12 cellular contexts compared by ENCODE assay signal in genomic region chr15:74497584-74497983, GRCh38. TPM values are rescaled to one million over a fixed set of nuclear protein-coding genes. Genes with fewer than 3 reads are reported as not detected.
A peak's percentile ranks its signal among the peaks of the same experiment; 100 is the strongest.
DNase-seq lines count a peak whose midpoint lies in the region; ATAC-seq and TF ChIP-seq lines count a peak whose summit lies in the region.
"Had no signal": no experiment of that assay in that cellular context is flagged by ENCODE, and none has a peak within 500 bp of the region (broad histone marks: within the 10 kb centered on the region; RNA-seq: fewer than 3 reads in every experiment).

No MANE protein-coding gene starts in this region.

- H3K36me3 ChIP-seq in PC-9 (ENCODE audit: low read depth): no peaks in the 10 kb centered on the region
- H3K36me3 ChIP-seq in heart right ventricle: no peaks in the 10 kb centered on the region

- H3K27ac ChIP-seq in PC-9: peak overlapping the region; percentile 50; the same call in 1 of the 2 replicates
- H3K27ac ChIP-seq in heart right ventricle: no peak overlapping the region

- no peak overlapping the region for H3K4me3 ChIP-seq in GM12865 (ENCODE audit: low read depth, low read length)
- no peak overlapping the region for H3K4me3 ChIP-seq in PC-9
- no peak overlapping the region for H3K4me3 ChIP-seq in heart right ventricle

- peaks cover 5% of the 10 kb centered on the region for H3K4me1 Mint-ChIP-seq in nephron progenitor cell
- H3K4me1 Mint-ChIP-seq: central memory CD8-positive, alpha-beta T cell had no signal

- CTCF ChIA-PET in PC-9 (lab: Charles Lee): interaction anchor here (0.6 to 1.3 kb wide), 2 partner anchors 13 to 20 kb away, joined by 3 read pairs; no protein-coding TSS in a partner anchor

- H3K4me3 Mint-ChIP-seq in nephron progenitor cell: no peak overlapping the region
- H3K4me3 Mint-ChIP-seq: activated T-helper 1 cell treated with anti-CD3 and anti-CD28 coated beads, Interleukin-12 subunit alpha, Interleukin-12 subunit beta, Interleukin-2, Interleukin-4 antibody, amounts not matched to agents 30 ng/mL and 10 ng/mL and 1 ng/mL, durations not matched to agents 14 hours and 24 hours and 36 hours; central memory CD8-positive, alpha-beta T cell; memory B cell had no signal

- peak; percentile 63 for DNase-seq in GM12865 (ENCODE audit: low read depth)
- DNase-seq in NCI-H2029 (lab: John Stamatoyannopoulos, UW): peak; percentile 65
- DNase-seq in PC-9: peak; percentile 63 to 89
- DNase-seq in nephron progenitor cell: no peak
- no peak for DNase-seq in ACHN
- DNase-seq in dedifferentiated amniotic fluid mesenchymal stem cell (ENCODE audit: extremely low spot score): no peak
- no peak for DNase-seq in heart right ventricle
- DNase-seq: Calu3 had no signal

- peaks cover 14% of the 10 kb centered on the region; the same call in 1 of the 2 replicates for H3F3A ChIP-seq in PC-9 (ENCODE audit: insufficient read depth, low read depth)

- peaks cover 13% of the 10 kb centered on the region for H3K4me1 ChIP-seq in PC-9 (replicated peaks; ENCODE audit: insufficient read depth)
- no peaks in the 10 kb centered on the region for H3K4me1 ChIP-seq in heart right ventricle

- H3K27ac Mint-ChIP-seq in nephron progenitor cell: peak overlapping the region; percentile 33
- H3K27ac Mint-ChIP-seq: activated T-helper 1 cell treated with anti-CD3 and anti-CD28 coated beads, Interleukin-12 subunit alpha, Interleukin-12 subunit beta, Interleukin-2, Interleukin-4 antibody, amounts not matched to agents 30 ng/mL and 10 ng/mL and 1 ng/mL, durations not matched to agents 14 hours and 24 hours and 36 hours; memory B cell had no signal

- peaks cover 30% of the 10 kb centered on the region for H3K36me3 Mint-ChIP-seq in nephron progenitor cell (ENCODE audit: low read depth)

- H3K4me2 ChIP-seq in PC-9: peak overlapping the region; percentile 60

- no peaks in the 10 kb centered on the region for H3K9me2 ChIP-seq in PC-9 (ENCODE audit: insufficient read depth)

- WGBS in heart right ventricle, 2 donors: 59 to 65% methylated on average over 2 of the region's 2 CpGs

- no peak overlapping the region for H2AFZ ChIP-seq in PC-9

- H3K27me3 ChIP-seq in PC-9 (ENCODE audit: insufficient read depth, low read depth) (no peaks in the 10 kb centered on the region), heart right ventricle (no peaks in the 10 kb centered on the region)

- ATAC-seq in HG02623 (IDR thresholded peaks at IDR 0.05; ENCODE audit: unreplicated experiment): no peak
- no peak for ATAC-seq in heart right ventricle

- H3K79me2 ChIP-seq in PC-9 (ENCODE audit: low read depth): no peaks in the 10 kb centered on the region

- BruUV-seq in PC-9 (replicated peaks; lab: Mats Ljungman, UMichigan): no TSS peak

- in situ Hi-C loops in ACHN (cut with HindIII; ENCODE audit: low pct_ligation_motif_present, low pct_unique_long_range_greater_than_20kb, low sequenced_read_pairs): no loop called here

- H3K9me3 Mint-ChIP-seq in nephron progenitor cell: no peaks in the 10 kb centered on the region
- H3K9me3 Mint-ChIP-seq: activated T-helper 1 cell treated with anti-CD3 and anti-CD28 coated beads, Interleukin-12 subunit alpha, Interleukin-12 subunit beta, Interleukin-2, Interleukin-4 antibody, amounts not matched to agents 30 ng/mL and 10 ng/mL and 1 ng/mL, durations not matched to agents 14 hours and 24 hours and 36 hours; central memory CD8-positive, alpha-beta T cell; memory B cell had no signal

- intact Hi-C loops in PC-9 (cut with micrococcal nuclease; ENCODE audit: unreplicated experiment) (loop anchor here (1.0 to 2.0 kb wide), 2 partner anchors 33 to 49 kb away; no protein-coding TSS in a partner anchor), heart right ventricle (cut with DNase I) (loop anchor here in 1 of 10 donors (10.0 kb wide), 1 partner anchor 53 kb away; no protein-coding TSS in a partner anchor)

- TF ChIP-seq CTCF in GM12865 (IDR thresholded peaks at IDR 0.05; ENCODE audit: insufficient read depth, low read depth, low read length, missing control alignments) (no peak), PC-9 (conservative IDR thresholded peaks at IDR 0.05) (no peak), nephron progenitor cell (IDR thresholded peaks at IDR 0.05) (no peak), heart right ventricle (IDR thresholded peaks at IDR 0.05) (no peak)

- POLR2A ChIA-PET in PC-9 (lab: Charles Lee; ENCODE audit: unreplicated experiment): interaction anchor here (0.6 kb wide), 2 partner anchors 32 to 33 kb away, joined by 3 to 24 read pairs; no protein-coding TSS in a partner anchor

- no peaks in the 10 kb centered on the region for H4K20me1 ChIP-seq in PC-9 (ENCODE audit: insufficient read depth)

- no peaks in the 10 kb centered on the region for H3K27me3 Mint-ChIP-seq in nephron progenitor cell (ENCODE audit: low read depth, poor library complexity)
- H3K27me3 Mint-ChIP-seq: central memory CD8-positive, alpha-beta T cell; memory B cell had no signal

- H3K9me3 ChIP-seq in PC-9 (ENCODE audit: insufficient read depth, low read depth): no peaks in the 10 kb centered on the region
- H3K9me3 ChIP-seq in heart right ventricle: no peaks in the 10 kb centered on the region

RNA-seq across cellular contexts. Expression of gene UBL7, which starts 36.6 kb away (rescaled TPM):
- 73.9 and 89.6 TPM in 2 replicates for total RNA-seq in PC-9 (2021)
- 10 to 100 TPM; 49.1 to 56.6 (median 52.7) TPM for total RNA-seq in heart right ventricle
- polyA plus RNA-seq in heart right ventricle: 10 to 100 TPM; 47.0 to 51.7 TPM

RNA-seq across cellular contexts. Expression of gene ARID3B, which starts 43.4 kb away (rescaled TPM):
- 9.6 and 10.8 TPM in 2 replicates for total RNA-seq in PC-9 (2021)
- total RNA-seq in heart right ventricle: 1 to 10 TPM; 1.2 to 3.7 (median 2.4) TPM
- 1 to 10 TPM; 1.4 to 3.0 TPM for polyA plus RNA-seq in heart right ventricle

Comparison
In these comparisons a context has a peak if more than half of its experiments do, and no peak if none do; other contexts are left out.
1. DNase-seq: peak in GM12865 (single experiment), NCI-H2029 (single experiment) and PC-9 (2 of 2); none in nephron progenitor cell (single experiment), ACHN (single experiment), dedifferentiated amniotic fluid mesenchymal stem cell (single experiment) and heart right ventricle (0 of 2).